In the genomic region with DNA sequence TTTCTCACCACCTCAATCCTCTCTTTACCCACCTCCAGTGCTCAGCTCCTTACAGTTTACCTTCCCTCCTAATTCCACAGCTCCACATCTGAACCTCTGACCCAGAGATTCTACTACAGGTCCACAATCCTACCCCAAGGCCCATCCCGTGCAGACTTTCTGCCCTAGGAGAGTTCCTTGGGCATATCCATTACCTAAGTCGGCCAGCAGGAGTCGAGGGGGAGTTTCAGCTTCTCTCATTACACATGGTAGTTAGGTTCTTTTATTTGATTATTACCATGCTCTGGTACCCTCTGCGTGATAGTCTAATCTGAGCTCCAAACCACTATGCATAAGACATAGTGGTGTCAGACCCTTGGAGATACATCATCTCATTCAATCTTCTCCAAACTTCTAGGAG, we compare ENCODE assay signal across 17 cellular contexts.
A peak's percentile ranks its signal among the peaks of the same experiment; 100 is the strongest.
DNase-seq lines count a peak whose midpoint lies in the region; ATAC-seq, FAIRE-seq and TF ChIP-seq lines count a peak whose summit lies in the region.
"Had no signal": no experiment of that assay in that cellular context is flagged by ENCODE, and none has a peak within 500 bp of the region (broad histone marks: within the 10 kb centered on the region; RNA-seq: fewer than 3 reads in every experiment).

No MANE protein-coding gene starts in this region.

- H3K9ac ChIP-seq in HCT116 (ENCODE audit: low read length) (no peak overlapping the region), GM23248 (no peak overlapping the region)

- peak; percentile 67 for ATAC-seq in HCT116

- RAD21 ChIA-PET in HCT116 (lab: Charles Lee; ENCODE audit: low non-redundant PET in 1 of 2, low total read pairs in 2 of 2, uncharacterized antibody in 2 of 2, unreplicated experiment in 2 of 2) = no interaction called here

- intact Hi-C loops in HCT116 (cut with micrococcal nuclease) (no loop called here), stomach (cut with DNase I; ENCODE audit: low total_unique reads) (no loop called here)

- H3K36me3 ChIP-seq in HCT116 (ENCODE audit: control insufficient read depth in 1 of 2, insufficient read depth in 2 of 2, low read length in 2 of 2) (peaks cover 10 to 30% of the 10 kb centered on the region in 2 experiments; a peak in 2 of 4 replicates), GM23248 (ENCODE audit: low read depth) (peaks cover 75% of the 10 kb centered on the region), stomach (peaks cover 0 to 37% (median 30%) of the 10 kb centered on the region in 4 donors)
- H3K36me3 ChIP-seq: right atrium auricular region had no signal

- POLR2A ChIA-PET in HCT116 (lab: Charles Lee) = no interaction called here

- no peak for TF ChIP-seq EP300 in stomach (IDR thresholded peaks at IDR 0.05)

- TF ChIP-seq POLR2A in HCT116 (IDR thresholded peaks at IDR 0.05; ENCODE audit: borderline replicate concordance, extremely low read depth, insufficient read depth, insufficient read length) = no peak
- TF ChIP-seq POLR2A in stomach (IDR thresholded peaks at IDR 0.05) = no peak

- H3K9me3 ChIP-seq in HCT116 (ENCODE audit: control insufficient read depth in 1 of 2, insufficient read depth in 1 of 2, low read depth in 1 of 2, low read length in 2 of 2) = no peaks in the 10 kb centered on the region
- no peaks in the 10 kb centered on the region for H3K9me3 ChIP-seq in GM23248 (ENCODE audit: low read depth)
- H3K9me3 ChIP-seq in stomach = no peaks in the 10 kb centered on the region
- H3K9me3 ChIP-seq: right atrium auricular region had no signal

- H3K27me3 ChIP-seq in HCT116 (ENCODE audit: insufficient read depth, low read length) = no peaks in the 10 kb centered on the region
- H3K27me3 ChIP-seq in GM23248 (replicated peaks; ENCODE audit: insufficient read depth) = no peaks in the 10 kb centered on the region
- no peaks in the 10 kb centered on the region for H3K27me3 ChIP-seq in stomach
- H3K27me3 ChIP-seq: right atrium auricular region had no signal

- no peak overlapping the region for H3K4me3 ChIP-seq in AG09309 (ENCODE audit: control insufficient read depth, low read depth, low read length)
- no peak overlapping the region for H3K4me3 ChIP-seq in HCT116 (replicated peaks in 1 of 2; ENCODE audit: low read depth in 1 of 2, low read length in 2 of 2)
- no peak overlapping the region for H3K4me3 ChIP-seq in cardiac fibroblast (replicated peaks in 1 of 2; ENCODE audit: low read depth in 2 of 2, low read length in 2 of 2)
- no peak overlapping the region for H3K4me3 ChIP-seq in GM23248
- no peak overlapping the region for H3K4me3 ChIP-seq in stomach
- H3K4me3 ChIP-seq: right atrium auricular region had no signal

- CTCF ChIA-PET in HCT116 (lab: Charles Lee) = no interaction called here

- H3K27ac ChIP-seq in HCT116 (ENCODE audit: low read depth, low read length) = no peak overlapping the region
- no peak overlapping the region for H3K27ac ChIP-seq in GM23248
- H3K27ac ChIP-seq in stomach = no peak overlapping the region
- H3K27ac ChIP-seq: right atrium auricular region had no signal

- no TSS peak for BruUV-seq in HCT116 (replicated peaks; lab: Mats Ljungman, UMichigan)

- H3K4me1 ChIP-seq in HCT116 (ENCODE audit: control insufficient read depth in 1 of 2, insufficient read depth in 2 of 2, low read length in 2 of 2) (peaks cover 7 to 24% of the 10 kb centered on the region in 2 experiments), GM23248 (ENCODE audit: insufficient read depth) (peaks cover 44% of the 10 kb centered on the region), stomach (peaks cover 0 to 42% (median 13%) of the 10 kb centered on the region in 4 donors)
- H3K4me1 ChIP-seq: right atrium auricular region had no signal

- DNase-seq in AG09309 (ENCODE audit: low read depth) (no peak), HCT116 (ENCODE audit: low read depth, low spot score) (no peak), cardiac fibroblast (ENCODE audit: low read depth in 2 of 2) (no peak), left kidney (ENCODE audit: low read depth, low spot score) (peak; percentile 33), GM23248 (no peak), stomach (no peak), GM19239 (ENCODE audit: insufficient read length, low spot score) (no peak), HCEC 1CT (no peak)
- DNase-seq: activated CD4-positive, CD25-positive, alpha-beta regulatory T cell treated with anti-CD3 and anti-CD28 coated beads, Interleukin-2, amount 50 U/mL, for 72 hours; GDM1; KBM-7; NCI-H1105 treated with DMSO at 0.1 percent for 48 hours; NCI-H2171; SIG-M5; stimulated activated CD4-positive, alpha-beta T cell treated with anti-CD3 and anti-CD28 coated beads, Interleukin-1b, Interleukin-23, amount 100 ng/mL, for 48 hours had no signal

- H3K4me2 ChIP-seq in HCT116 (ENCODE audit: low read length) = no peak overlapping the region
- no peak overlapping the region for H3K4me2 ChIP-seq in GM23248 (ENCODE audit: unreplicated experiment)

- peaks cover 61% of the 10 kb centered on the region for H3F3A ChIP-seq in GM23248 (ENCODE audit: insufficient read depth)

- H3K9me2 ChIP-seq in HCT116 (ENCODE audit: insufficient read depth) (no peaks in the 10 kb centered on the region), GM23248 (ENCODE audit: insufficient read depth) (no peaks in the 10 kb centered on the region)

- 0 out of 2 replicates have a peak, but pooled peaks have one; percentile 11 for TF ChIP-seq RAD21 in HCT116 (IDR thresholded peaks at IDR 0.05; ENCODE audit: low read depth)

- in situ Hi-C loops in GM23248 (cut with MboI) = no loop called here

- H2AFZ ChIP-seq in HCT116 (ENCODE audit: low read depth, low read length, poor library complexity, severe bottlenecking) (no peak overlapping the region), GM23248 (no peak overlapping the region)

- no peak for FAIRE-seq in GM19239 (lab: Jason Lieb, UNC)
- FAIRE-seq: endometrium had no signal

- H4K20me1 ChIP-seq in HCT116 (ENCODE audit: insufficient read depth) (no peaks in the 10 kb centered on the region; the same call in 1 of the 2 replicates), GM23248 (ENCODE audit: insufficient read depth) (no peaks in the 10 kb centered on the region)

- TF ChIP-seq CTCF in AG09309 (IDR thresholded peaks at IDR 0.05; ENCODE audit: control insufficient read depth, insufficient read depth, low read depth, low read length, missing control alignments) (peak; percentile 13), HCT116 (IDR thresholded peaks at IDR 0.05 in 2 of 3, conservative IDR thresholded peaks at IDR 0.05 in 1 of 3; ENCODE audit: borderline replicate concordance in 1 of 3, insufficient read depth in 1 of 3, low read depth in 2 of 3, low read length in 2 of 3) (peak in 2 of 3 experiments; percentile 39 to 42; a peak in 3 of 6 replicates), cardiac fibroblast (IDR thresholded peaks at IDR 0.05; ENCODE audit: low read depth, low read length) (peak; percentile 29), stomach (IDR thresholded peaks at IDR 0.05) (no peak)

- H3K79me2 ChIP-seq in HCT116 (ENCODE audit: insufficient read depth, low read length) (peaks cover 49% of the 10 kb centered on the region), GM23248 (ENCODE audit: insufficient read depth) (peaks cover 99% of the 10 kb centered on the region)

- WGBS in GM23248 (ENCODE audit: low coverage in 1 of 2, low lambda C conversion rate in 2 of 2, missing lambda C conversion rate in 2 of 2), 2 experiments = 98% methylated on average over 4 of the region's 4 CpGs
- WGBS in stomach, 5 donors = 81 to 94% (median 84%) methylated on average over 4 of the region's 4 CpGs

TF ChIP-seq in HCT116, 20 proteins besides CTCF, POLR2A, EP300 and RAD21:
- TF ChIP-seq CEBPB (IDR thresholded peaks at IDR 0.05; ENCODE audit: low read depth) (no peak), ZFX (IDR thresholded peaks at IDR 0.05) (no peak), POLR2AphosphoS5 (IDR thresholded peaks at IDR 0.05; ENCODE audit: low read depth, low read length) (no peak), SRF (IDR thresholded peaks at IDR 0.05; ENCODE audit: low read depth) (no peak), EZH2 (IDR thresholded peaks at IDR 0.05) (no peak), JUND (IDR thresholded peaks at IDR 0.05) (no peak), SP1 (IDR thresholded peaks at IDR 0.05; ENCODE audit: low read depth) (no peak), TCF7L2 (IDR thresholded peaks at IDR 0.05; ENCODE audit: borderline replicate concordance, extremely low read depth, insufficient read depth, insufficient read length) (no peak), FOSL1 (IDR thresholded peaks at IDR 0.05; ENCODE audit: low read depth) (no peak)
- TF ChIP-seq, protein P1, sequence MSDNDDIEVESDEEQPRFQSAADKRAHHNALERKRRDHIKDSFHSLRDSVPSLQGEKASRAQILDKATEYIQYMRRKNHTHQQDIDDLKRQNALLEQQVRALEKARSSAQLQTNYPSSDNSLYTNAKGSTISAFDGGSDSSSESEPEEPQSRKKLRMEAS (IDR thresholded peaks at IDR 0.05) = no peak
- TF ChIP-seq, protein P2, sequence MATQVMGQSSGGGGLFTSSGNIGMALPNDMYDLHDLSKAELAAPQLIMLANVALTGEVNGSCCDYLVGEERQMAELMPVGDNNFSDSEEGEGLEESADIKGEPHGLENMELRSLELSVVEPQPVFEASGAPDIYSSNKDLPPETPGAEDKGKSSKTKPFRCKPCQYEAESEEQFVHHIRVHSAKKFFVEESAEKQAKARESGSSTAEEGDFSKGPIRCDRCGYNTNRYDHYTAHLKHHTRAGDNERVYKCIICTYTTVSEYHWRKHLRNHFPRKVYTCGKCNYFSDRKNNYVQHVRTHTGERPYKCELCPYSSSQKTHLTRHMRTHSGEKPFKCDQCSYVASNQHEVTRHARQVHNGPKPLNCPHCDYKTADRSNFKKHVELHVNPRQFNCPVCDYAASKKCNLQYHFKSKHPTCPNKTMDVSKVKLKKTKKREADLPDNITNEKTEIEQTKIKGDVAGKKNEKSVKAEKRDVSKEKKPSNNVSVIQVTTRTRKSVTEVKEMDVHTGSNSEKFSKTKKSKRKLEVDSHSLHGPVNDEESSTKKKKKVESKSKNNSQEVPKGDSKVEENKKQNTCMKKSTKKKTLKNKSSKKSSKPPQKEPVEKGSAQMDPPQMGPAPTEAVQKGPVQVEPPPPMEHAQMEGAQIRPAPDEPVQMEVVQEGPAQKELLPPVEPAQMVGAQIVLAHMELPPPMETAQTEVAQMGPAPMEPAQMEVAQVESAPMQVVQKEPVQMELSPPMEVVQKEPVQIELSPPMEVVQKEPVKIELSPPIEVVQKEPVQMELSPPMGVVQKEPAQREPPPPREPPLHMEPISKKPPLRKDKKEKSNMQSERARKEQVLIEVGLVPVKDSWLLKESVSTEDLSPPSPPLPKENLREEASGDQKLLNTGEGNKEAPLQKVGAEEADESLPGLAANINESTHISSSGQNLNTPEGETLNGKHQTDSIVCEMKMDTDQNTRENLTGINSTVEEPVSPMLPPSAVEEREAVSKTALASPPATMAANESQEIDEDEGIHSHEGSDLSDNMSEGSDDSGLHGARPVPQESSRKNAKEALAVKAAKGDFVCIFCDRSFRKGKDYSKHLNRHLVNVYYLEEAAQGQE (IDR thresholded peaks at IDR 0.05; ENCODE audit: low read depth) = no peak

Comparison
In these comparisons a context has a peak if more than half of its experiments do, and no peak if none do; other contexts are left out.
1. CTCF ChIP-seq: peak in AG09309 (single experiment), HCT116 (2 of 3) and cardiac fibroblast (single experiment); none in stomach (0 of 7).